In genomic region chr11:1092145-1092670, GRCh38 we compare ENCODE assay signal across 18 cellular contexts. TPM values are rescaled to one million over a fixed set of nuclear protein-coding genes. Genes with fewer than 3 reads are reported as not detected.
A peak's percentile ranks its signal among the peaks of the same experiment; 100 is the strongest.
DNase-seq lines count a peak whose midpoint lies in the region; ATAC-seq and TF ChIP-seq lines count a peak whose summit lies in the region.
"Had no signal": no experiment of that assay in that cellular context is flagged by ENCODE, and none has a peak within 500 bp of the region (broad histone marks: within the 10 kb centered on the region; RNA-seq: fewer than 3 reads in every experiment).

No MANE protein-coding gene starts in this region.

- H3K4ac ChIP-seq in mesenchymal stem cell (ENCODE audit: low read depth in 1 of 2, low read length in 2 of 2): no peak overlapping the region

- H3K27me3 Mint-ChIP-seq in CD8-positive, alpha-beta memory T cell: no peaks in the 10 kb centered on the region
- H3K27me3 Mint-ChIP-seq in CD4-positive, alpha-beta memory T cell: no peaks in the 10 kb centered on the region

- no peak overlapping the region for H2AK5ac ChIP-seq in mesenchymal stem cell (ENCODE audit: low read length, severe bottlenecking)

- TF ChIP-seq CTCF in SK-N-SH (IDR thresholded peaks at IDR 0.05): no peak

- H3K36me3 ChIP-seq in SK-N-SH (replicated peaks in 1 of 2; ENCODE audit: control insufficient read depth in 1 of 2, insufficient read depth in 2 of 2, low read length in 1 of 2) (no peaks in the 10 kb centered on the region), mesenchymal stem cell (ENCODE audit: control insufficient read depth in 1 of 2, insufficient read depth in 2 of 2, low read depth in 1 of 2, low read length in 2 of 2) (no peaks in the 10 kb centered on the region)
- H3K36me3 ChIP-seq in CD8-positive, alpha-beta memory T cell (ENCODE audit: insufficient read depth, low read length): no peaks in the 10 kb centered on the region
- H3K36me3 ChIP-seq in CD4-positive, alpha-beta memory T cell (ENCODE audit: insufficient read depth, low read length): no peaks in the 10 kb centered on the region
- H3K36me3 ChIP-seq: BLaER1 had no signal

- POLR2A ChIA-PET in SK-N-SH (lab: Yijun Ruan, JAX): no interaction called here
- POLR2A ChIA-PET in CD8-positive, alpha-beta memory T cell (lab: Charles Lee): no interaction called here
- POLR2A ChIA-PET in CD4-positive, alpha-beta memory T cell (lab: Charles Lee; ENCODE audit: partially characterized antibody): no interaction called here

- no peaks in the 10 kb centered on the region for H3K9me2 ChIP-seq in SK-N-SH

- WGBS in SK-N-SH (ENCODE audit: low lambda C conversion rate): 37% methylated on average over 8 of the region's 17 CpGs
- WGBS in right cardiac atrium: 70% methylated on average over 17 of the region's 17 CpGs
- 71% methylated on average over 10 of the region's 17 CpGs for WGBS in mesenchymal stem cell

- intact Hi-C loops in right cardiac atrium (cut with DNase I) (no loop called here), left cardiac atrium (cut with DNase I) (no loop called here)
- intact Hi-C loops in CD4-positive, alpha-beta memory T cell (cut with micrococcal nuclease): no loop called here

- no peaks in the 10 kb centered on the region for H3F3A ChIP-seq in SK-N-SH (replicated peaks; ENCODE audit: insufficient read depth)

- no peak overlapping the region for H2BK12ac ChIP-seq in mesenchymal stem cell (ENCODE audit: low read length in 2 of 2)

- peak; percentile 25; the same call in 1 of the 3 replicates for ATAC-seq in SK-N-SH treated with all-trans-retinoic acid at 6 μM for 48 hours
- no peak for ATAC-seq in right cardiac atrium
- no peak for ATAC-seq in left cardiac atrium

- no peaks in the 10 kb centered on the region for H3K9me3 Mint-ChIP-seq in CD8-positive, alpha-beta memory T cell
- peaks cover 0 to 2% (median 0%) of the 10 kb centered on the region in 8 donors for H3K9me3 Mint-ChIP-seq in CD4-positive, alpha-beta memory T cell

- no peak overlapping the region for H3K27ac ChIP-seq in SK-N-SH (ENCODE audit: low read depth in 2 of 2, low read length in 1 of 2)
- H3K27ac ChIP-seq in right cardiac atrium (ENCODE audit: low read length): no peak overlapping the region
- no peak overlapping the region for H3K27ac ChIP-seq in mesenchymal stem cell (ENCODE audit: low read length, poor library complexity, severe bottlenecking)
- no peak overlapping the region for H3K27ac ChIP-seq in CD8-positive, alpha-beta memory T cell (ENCODE audit: low read depth, low read length)
- H3K27ac ChIP-seq in CD4-positive, alpha-beta memory T cell (ENCODE audit: low read depth, low read length): no peak overlapping the region
- H3K27ac ChIP-seq: 22Rv1, BLaER1, GM23248 had no signal

- H2BK5ac ChIP-seq in mesenchymal stem cell (ENCODE audit: low read depth, low read length, poor library complexity, severe bottlenecking): no peak overlapping the region

- H3K4me3 ChIP-seq in SK-N-SH (ENCODE audit: low read depth in 2 of 2, low read length in 1 of 2) (no peak overlapping the region), right cardiac atrium (ENCODE audit: low read length) (no peak overlapping the region), mesenchymal stem cell (ENCODE audit: insufficient read depth in 1 of 2, low read depth in 1 of 2, low read length in 2 of 2) (no peak overlapping the region)
- H3K4me3 ChIP-seq in CD8-positive, alpha-beta memory T cell (ENCODE audit: low read length): no peak overlapping the region
- H3K4me3 ChIP-seq in CD4-positive, alpha-beta memory T cell (ENCODE audit: low read length in 2 of 2): no peak overlapping the region
- H3K4me3 ChIP-seq: BLaER1, GM23248 had no signal

- H3K4me2 ChIP-seq in SK-N-SH (no peak overlapping the region), mesenchymal stem cell (ENCODE audit: low read length, poor library complexity, severe bottlenecking) (no peak overlapping the region)
- H3K4me2 ChIP-seq: BLaER1 had no signal

- H4K20me1 ChIP-seq in SK-N-SH (ENCODE audit: insufficient read depth): no peaks in the 10 kb centered on the region
- H4K20me1 ChIP-seq: BLaER1 had no signal

- CTCF ChIA-PET in SK-N-SH (lab: Yijun Ruan, JAX): interaction anchor here (0.6 kb wide), 1 partner anchor 1050 kb away, joined by 3 read pairs; no protein-coding TSS in a partner anchor
- CTCF ChIA-PET in CD8-positive, alpha-beta memory T cell (lab: Charles Lee): no interaction called here
- CTCF ChIA-PET in CD4-positive, alpha-beta memory T cell (lab: Charles Lee; ENCODE audit: partially characterized antibody): no interaction called here

- DNase-seq in SK-N-SH: no peak
- DNase-seq in right cardiac atrium: peak in 2 of 3 donors; percentile 18 to 26
- DNase-seq in left cardiac atrium: no peak
- no peak for DNase-seq in mesenchymal stem cell
- DNase-seq in CD8-positive, alpha-beta memory T cell: no peak
- no peak for DNase-seq in activated T-cell treated with anti-CD3 and anti-CD28 coated beads, Interleukin-2, amount 50 U/mL, for 1 hour
- no peak for DNase-seq in CD4-positive, alpha-beta memory T cell
- DNase-seq: AML-193, Calu3, DMS 273 treated with DMSO at 0.1 percent for 48 hours, GM23248, H9, IMR-90 had no signal

- H3K4me3 Mint-ChIP-seq in CD8-positive, alpha-beta memory T cell: no peak overlapping the region
- H3K4me3 Mint-ChIP-seq in CD4-positive, alpha-beta memory T cell: no peak overlapping the region
- H3K4me3 Mint-ChIP-seq: H9 had no signal

- H3K18ac ChIP-seq in mesenchymal stem cell (ENCODE audit: low read depth in 1 of 2, low read length in 2 of 2): no peak overlapping the region

- H2AFZ ChIP-seq in SK-N-SH (ENCODE audit: low read depth) (no peak overlapping the region), mesenchymal stem cell (ENCODE audit: low read depth, low read length) (no peak overlapping the region)
- H2AFZ ChIP-seq: GM23248 had no signal

- H3K9me3 ChIP-seq in SK-N-SH (no peaks in the 10 kb centered on the region), right cardiac atrium (ENCODE audit: control insufficient read depth, low read length) (no peaks in the 10 kb centered on the region), mesenchymal stem cell (ENCODE audit: control insufficient read depth, low read length) (no peaks in the 10 kb centered on the region)
- H3K9me3 ChIP-seq in CD8-positive, alpha-beta memory T cell (ENCODE audit: low read length): no peaks in the 10 kb centered on the region
- H3K9me3 ChIP-seq in CD4-positive, alpha-beta memory T cell (ENCODE audit: control insufficient read depth in 1 of 2, low read length in 2 of 2): no peaks in the 10 kb centered on the region

- no peak overlapping the region for H3K23ac ChIP-seq in mesenchymal stem cell (ENCODE audit: low read length in 2 of 2)

- H3K79me1 ChIP-seq in mesenchymal stem cell (replicated peaks; ENCODE audit: low read length, poor library complexity, severe bottlenecking): no peaks in the 10 kb centered on the region

- no peaks in the 10 kb centered on the region for H3K79me2 ChIP-seq in SK-N-SH (ENCODE audit: insufficient read depth)

- no peaks in the 10 kb centered on the region for H3K4me1 Mint-ChIP-seq in CD8-positive, alpha-beta memory T cell
- peaks cover 0 to 1% (median 0%) of the 10 kb centered on the region in 4 donors for H3K4me1 Mint-ChIP-seq in CD4-positive, alpha-beta memory T cell
- H3K4me1 Mint-ChIP-seq: H9 had no signal

- no peak overlapping the region for H2BK15ac ChIP-seq in mesenchymal stem cell (ENCODE audit: low read depth, poor library complexity, severe bottlenecking)

- H3K9ac ChIP-seq in SK-N-SH (no peak overlapping the region), mesenchymal stem cell (ENCODE audit: low read length) (no peak overlapping the region)
- H3K9ac ChIP-seq: BLaER1, GM23248 had no signal

- peak overlapping the region in 1 of 8 donors; percentile 81 for H3K27ac Mint-ChIP-seq in CD8-positive, alpha-beta memory T cell
- H3K27ac Mint-ChIP-seq in CD4-positive, alpha-beta memory T cell: no peak overlapping the region

- H3K4me1 ChIP-seq in SK-N-SH (ENCODE audit: control insufficient read depth in 1 of 2, insufficient read depth in 2 of 2, low read depth in 1 of 2, low read length in 1 of 2) (no peaks in the 10 kb centered on the region), right cardiac atrium (ENCODE audit: control insufficient read depth, insufficient read depth, low read length) (no peaks in the 10 kb centered on the region), mesenchymal stem cell (ENCODE audit: control insufficient read depth, insufficient read depth, low read depth, low read length) (peaks cover 2% of the 10 kb centered on the region)
- no peaks in the 10 kb centered on the region for H3K4me1 ChIP-seq in CD8-positive, alpha-beta memory T cell (ENCODE audit: insufficient read depth, low read length)
- no peaks in the 10 kb centered on the region for H3K4me1 ChIP-seq in CD4-positive, alpha-beta memory T cell (ENCODE audit: insufficient read depth, low read length)
- H3K4me1 ChIP-seq: BLaER1 had no signal

- H2BK120ac ChIP-seq in mesenchymal stem cell (ENCODE audit: low read depth, low read length): no peak overlapping the region

- H3K27me3 ChIP-seq in SK-N-SH (ENCODE audit: insufficient read depth) (no peaks in the 10 kb centered on the region), right cardiac atrium (ENCODE audit: control insufficient read depth, insufficient read depth) (no peaks in the 10 kb centered on the region), mesenchymal stem cell (ENCODE audit: control insufficient read depth in 1 of 2, insufficient read depth in 1 of 2, low read length in 2 of 2) (peaks cover 0 to 11% of the 10 kb centered on the region in 2 experiments)
- no peaks in the 10 kb centered on the region for H3K27me3 ChIP-seq in CD8-positive, alpha-beta memory T cell (ENCODE audit: insufficient read depth, low read length, poor library complexity, severe bottlenecking)
- no peaks in the 10 kb centered on the region for H3K27me3 ChIP-seq in CD4-positive, alpha-beta memory T cell (ENCODE audit: insufficient read depth, low read length)
- H3K27me3 ChIP-seq: BLaER1 had no signal

- peak overlapping the region; percentile 18 for H4K91ac ChIP-seq in mesenchymal stem cell (ENCODE audit: low read length)

- no peak overlapping the region for H3K14ac ChIP-seq in mesenchymal stem cell (ENCODE audit: low read length in 2 of 2)

- TF ChIP-seq EP300 in SK-N-SH (IDR thresholded peaks at IDR 0.05; ENCODE audit: borderline replicate concordance in 1 of 2, low read depth in 1 of 2, low read length in 1 of 2): no peak

- no peak for TF ChIP-seq RAD21 in SK-N-SH (IDR thresholded peaks at IDR 0.05; ENCODE audit: low read length)

- H3K36me3 Mint-ChIP-seq in CD8-positive, alpha-beta memory T cell: no peaks in the 10 kb centered on the region
- H3K36me3 Mint-ChIP-seq in CD4-positive, alpha-beta memory T cell: no peaks in the 10 kb centered on the region

- H4K8ac ChIP-seq in mesenchymal stem cell (ENCODE audit: low read length): no peak overlapping the region

RNA-seq across cellular contexts. Expression of gene MUC2, which starts 17.5 kb away (rescaled TPM):
- polyA plus RNA-seq in SK-N-SH (2012; rRNA removed) (not detected in 2 replicates), right cardiac atrium (0.02 TPM)
- polyA plus RNA-seq in SK-N-SH (2012; cell fraction: cytosol; rRNA removed): not detected in 2 replicates
- under 0.01 TPM in 1 of 2 replicates, not detected in the other for polyA plus RNA-seq in SK-N-SH (2012; cell fraction: nucleus; rRNA removed)
- total RNA-seq in right cardiac atrium (under 1 TPM in 1 of 4 donors, not detected in 3; 0.03 TPM), left cardiac atrium (under 1 TPM in 1 of 2 donors, not detected in 1; 0.26 TPM)
- not detected for polyA plus RNA-seq in mesenchymal stem cell (2013, experiment 1 of 2)
- not detected for polyA plus RNA-seq in mesenchymal stem cell (2013, experiment 2 of 2)
- not detected for total RNA-seq in CD8-positive, alpha-beta memory T cell
- not detected for polyA plus RNA-seq in CD8-positive, alpha-beta memory T cell
- total RNA-seq in CD4-positive, alpha-beta memory T cell: not detected
- not detected for polyA plus RNA-seq in CD4-positive, alpha-beta memory T cell
- total RNA-seq: A673, Calu3, Daoy, GM23248, H9, IMR-90 had no signal
- polyA plus RNA-seq: GM23248, IMR-90 had no signal

RNA-seq across cellular contexts. Expression of gene MUC6, which starts 55.7 kb away (rescaled TPM):
- polyA plus RNA-seq in SK-N-SH (2012; rRNA removed) (not detected in 2 replicates), right cardiac atrium (0.05 TPM)
- not detected in 2 replicates for polyA plus RNA-seq in SK-N-SH (2012; cell fraction: cytosol; rRNA removed)
- not detected in 2 replicates for polyA plus RNA-seq in SK-N-SH (2012; cell fraction: nucleus; rRNA removed)
- total RNA-seq in right cardiac atrium (not detected), left cardiac atrium (not detected)
- not detected for polyA plus RNA-seq in mesenchymal stem cell (2013, experiment 1 of 2)
- not detected for polyA plus RNA-seq in mesenchymal stem cell (2013, experiment 2 of 2)
- not detected for total RNA-seq in CD8-positive, alpha-beta memory T cell
- not detected for polyA plus RNA-seq in CD8-positive, alpha-beta memory T cell
- total RNA-seq in CD4-positive, alpha-beta memory T cell: not detected
- polyA plus RNA-seq in CD4-positive, alpha-beta memory T cell: under 1 TPM in 1 of 2 donors, not detected in 1; 0.13 TPM
- total RNA-seq: A673, Daoy, GM23248, H9, IMR-90 had no signal
- polyA plus RNA-seq: GM23248, IMR-90 had no signal

Comparison
In these comparisons a context has a peak if more than half of its experiments do, and no peak if none do; other contexts are left out.
1. DNase-seq: peak in right cardiac atrium (2 of 3); none in SK-N-SH (single experiment), left cardiac atrium (single experiment), mesenchymal stem cell (single experiment), CD8-positive, alpha-beta memory T cell (0 of 5), activated T-cell treated with anti-CD3 and anti-CD28 coated beads, Interleukin-2, amount 50 U/mL, for 1 hour (single experiment) and CD4-positive, alpha-beta memory T cell (0 of 5).